ENCODE assay signal across 32 cellular contexts in genomic region chr2:240445961-240446538, GRCh38.
"Had no signal": no experiment of that assay in that cellular context is flagged by ENCODE, and none has a peak within 500 bp of the region (broad histone marks: within the 10 kb centered on the region; RNA-seq: fewer than 3 reads in every experiment).

No MANE protein-coding gene starts in this region.

- H3K4me3 Mint-ChIP-seq: activated CD4-positive, alpha-beta T cell treated with anti-CD3 and anti-CD28 coated beads, Interleukin-2, amount 10 ng/mL, durations not matched to agents 24 days and 14 days; activated CD8-positive, alpha-beta T cell treated with anti-CD3 and anti-CD28 coated beads for 36 hours; activated naive CD8-positive, alpha-beta T cell treated with anti-CD3 and anti-CD28 coated beads for 36 hours; activated T-cell treated with anti-CD3 and anti-CD28 coated beads, Interleukin-2, amount 50 U/mL, for 72 hours; activated T-helper 17 cell treated with anti-CD3 and anti-CD28 coated beads, Interleukin-2, amount 50 U/mL, for 72 hours; central memory CD8-positive, alpha-beta T cell had no signal

- H3K27ac Mint-ChIP-seq: activated CD4-positive, alpha-beta T cell treated with anti-CD3 and anti-CD28 coated beads, Interleukin-2, amount 10 ng/mL, durations not matched to agents 24 days and 14 days; activated CD8-positive, alpha-beta T cell treated with anti-CD3 and anti-CD28 coated beads for 36 hours; activated naive CD8-positive, alpha-beta T cell treated with anti-CD3 and anti-CD28 coated beads for 36 hours; activated T-cell treated with anti-CD3 and anti-CD28 coated beads, Interleukin-2, amount 50 U/mL, for 72 hours; activated T-helper 17 cell treated with anti-CD3 and anti-CD28 coated beads, Interleukin-2, amount 50 U/mL, for 72 hours had no signal

- H3K36me3 ChIP-seq: cardiac muscle cell, colonic mucosa, MG63, WERI-Rb-1 had no signal

- H3K36me3 Mint-ChIP-seq: activated naive CD8-positive, alpha-beta T cell treated with anti-CD3 and anti-CD28 coated beads for 36 hours had no signal

- ATAC-seq: activated CD8-positive, alpha-beta T cell treated with anti-CD3 and anti-CD28 coated beads for 36 hours; activated T-cell treated with anti-CD3 and anti-CD28 coated beads, Interleukin-2, amount 50 U/mL, for 72 hours; activated T-helper 17 cell treated with anti-CD3 and anti-CD28 coated beads, Interleukin-2, amount 50 U/mL, for 72 hours; PC-3 had no signal

- H3K27me3 ChIP-seq: ascending aorta, cardiac muscle cell, colonic mucosa, MG63, SJCRH30 had no signal

- H3K4me1 ChIP-seq: colonic mucosa had no signal

- H3K4me3 ChIP-seq: ascending aorta, cardiac muscle cell, colonic mucosa, MG63, SJCRH30, SK-N-MC had no signal

- DNase-seq: activated CD4-positive, alpha-beta T cell treated with anti-CD3 and anti-CD28 coated beads, Interleukin-2, amount 10 ng/mL, durations not matched to agents 24 days and 14 days; activated CD4-positive, alpha-beta T cell treated with anti-CD3 and anti-CD28 coated beads, Interleukin-2, amount 50 U/mL, for 4 hours; activated CD8-positive, alpha-beta T cell treated with anti-CD3 and anti-CD28 coated beads for 36 hours; activated effector memory CD4-positive, alpha-beta T cell treated with anti-CD3 and anti-CD28 coated beads, Interleukin-2, amount 50 U/mL, for 16 hours; activated naive CD4-positive, alpha-beta T cell; activated naive CD4-positive, alpha-beta T cell treated with anti-CD3 and anti-CD28 coated beads, Interleukin-2, amount 50 U/mL, for 16 hours; activated naive CD8-positive, alpha-beta T cell treated with anti-CD3 and anti-CD28 coated beads for 36 hours; activated T-cell treated with anti-CD3 and anti-CD28 coated beads, Interleukin-2, amount 50 U/mL, for 1 hour; activated T-cell treated with anti-CD3 and anti-CD28 coated beads, Interleukin-2, amount 50 U/mL, for 72 hours; amniotic stem cell; colonic mucosa; Kasumi-1; MG63; NCI-H1092; NCI-H1436 treated with DMSO at 0.1 percent for 48 hours; NCI-H1694 treated with DMSO at 0.1 percent for 48 hours; NCI-H2029; NCI-H510A; NCI-H526; NCI-H748 treated with DMSO at 0.1 percent for 48 hours; NK-92 treated with Interleukin-12 subunit alpha and Interleukin-12 subunit beta, amount 100 ng/mL, for 24 hours; PC-3; SHP77; SJCRH30; T-helper 1 cell; WERI-Rb-1 had no signal

- H3K9me3 ChIP-seq: ascending aorta, colonic mucosa, MG63, SJCRH30 had no signal

- H3K27ac ChIP-seq: ascending aorta, cardiac muscle cell, colonic mucosa, SJCRH30, SK-N-MC, WERI-Rb-1 had no signal

- FAIRE-seq: RCC 7860 had no signal

- H3K4me1 Mint-ChIP-seq: activated CD4-positive, alpha-beta T cell treated with anti-CD3 and anti-CD28 coated beads, Interleukin-2, amount 10 ng/mL, durations not matched to agents 24 days and 14 days; activated naive CD8-positive, alpha-beta T cell treated with anti-CD3 and anti-CD28 coated beads for 36 hours; activated T-helper 17 cell treated with anti-CD3 and anti-CD28 coated beads, Interleukin-2, amount 50 U/mL, for 72 hours; central memory CD8-positive, alpha-beta T cell had no signal

- H3K9me3 Mint-ChIP-seq: activated CD4-positive, alpha-beta T cell treated with anti-CD3 and anti-CD28 coated beads, Interleukin-2, amount 10 ng/mL, durations not matched to agents 24 days and 14 days; activated CD8-positive, alpha-beta T cell treated with anti-CD3 and anti-CD28 coated beads for 36 hours; activated naive CD8-positive, alpha-beta T cell treated with anti-CD3 and anti-CD28 coated beads for 36 hours; activated T-cell treated with anti-CD3 and anti-CD28 coated beads, Interleukin-2, amount 50 U/mL, for 72 hours; activated T-helper 17 cell treated with anti-CD3 and anti-CD28 coated beads, Interleukin-2, amount 50 U/mL, for 72 hours; central memory CD8-positive, alpha-beta T cell had no signal
